25 cellular contexts compared by ENCODE assay signal in genomic region chr16:75947626-75948239, GRCh38.
"Had no signal": no experiment of that assay in that cellular context is flagged by ENCODE, and none has a peak within 500 bp of the region (broad histone marks: within the 10 kb centered on the region; RNA-seq: fewer than 3 reads in every experiment).

No MANE protein-coding gene starts in this region.

- ATAC-seq: activated T-helper 17 cell treated with anti-CD3 and anti-CD28 coated beads, Interleukin-2, amount 50 U/mL, for 72 hours; gastrocnemius medialis; psoas muscle; stimulated activated naive B cell treated with anti-CD40 and anti-IgM and Interleukin-4, amounts not matched to agents 10 μg/mL and 1 μg/mL and 100 μg/mL, for 72 hours; WTC11 had no signal

- DNase-seq: activated CD4-positive, alpha-beta memory T cell treated with anti-CD3 and anti-CD28 coated beads, Interleukin-2, amount 10 ng/mL, durations not matched to agents 7 days and 5 days; activated CD4-positive, alpha-beta T cell treated with anti-CD3 and anti-CD28 coated beads for 1 hour; activated CD4-positive, alpha-beta T cell treated with anti-CD3 and anti-CD28 coated beads, Interleukin-2, amount 10 ng/mL, durations not matched to agents 7 days and 5 days; activated CD8-positive, alpha-beta memory T cell treated with anti-CD3 and anti-CD28 coated beads, Interleukin-2, amount 50 U/mL, for 48 hours; activated gamma-delta T cell treated with Interleukin-2 at 50 U/mL for 16 hours; activated naive CD4-positive, alpha-beta T cell treated with anti-CD3 and anti-CD28 coated beads, Interleukin-2, amount 50 U/mL, for 16 hours; activated T-cell treated with anti-CD3 and anti-CD28 coated beads, Interleukin-2, amount 50 U/mL, for 24 hours; amniotic stem cell; colonic mucosa; effector memory CD4-positive, alpha-beta T cell; gastrocnemius medialis; mesenchymal stem cell; naive B cell; nephron progenitor cell; ovary; psoas muscle; stimulated activated CD4-positive, alpha-beta T cell treated with anti-CD3 and anti-CD28 coated beads, Interleukin-15, amount 100 ng/mL, for 24 hours; stimulated activated CD4-positive, alpha-beta T cell treated with anti-CD3 and anti-CD28 coated beads, Interleukin-2, amount 100 ng/mL, for 24 hours; stimulated activated naive B cell treated with anti-CD40 and anti-IgM and Interleukin-4, amounts not matched to agents 10 μg/mL and 1 μg/mL and 100 μg/mL, for 72 hours; stomach; T-helper 2 cell; testis; transverse colon had no signal
